ENCODE assay signal across 8 cellular contexts in the genomic region with DNA sequence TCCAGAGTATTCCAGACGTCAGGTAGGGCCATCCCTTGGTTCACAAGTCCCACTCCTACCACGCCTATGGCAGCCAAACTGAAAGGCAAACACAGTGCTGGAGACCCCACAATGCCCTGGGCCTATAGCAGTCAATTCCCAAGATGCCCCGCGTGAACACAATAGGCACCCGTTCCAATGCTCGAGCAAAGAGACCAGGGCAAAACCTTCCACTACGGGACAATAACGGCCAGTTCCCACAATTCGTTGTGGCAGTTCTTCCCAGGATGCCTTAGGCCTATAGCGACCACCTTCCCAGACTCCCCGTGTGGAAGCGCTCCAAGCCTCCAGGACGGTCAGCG. TPM values are rescaled to one million over a fixed set of nuclear protein-coding genes. Genes with fewer than 3 reads are reported as not detected.
DNase-seq lines count a peak whose midpoint lies in the region; ATAC-seq and TF ChIP-seq lines count a peak whose summit lies in the region.

No MANE protein-coding gene starts in this region.

- no peaks in the 10 kb centered on the region for H3K9me2 ChIP-seq in OCI-LY7 (ENCODE audit: insufficient read depth, low read length)

- H3K9me3 ChIP-seq in OCI-LY7 (ENCODE audit: low read length) (no peaks in the 10 kb centered on the region), adrenal gland (replicated peaks in 1 of 3) (no peaks in the 10 kb centered on the region), spleen (no peaks in the 10 kb centered on the region)

- DNase-seq in OCI-LY7 (ENCODE audit: low spot score), result peak; percentile 80
- peak in 3 of 7 donors; percentile 29 to 64 (median 33) for DNase-seq in adrenal gland
- no peak for DNase-seq in spleen

- TF ChIP-seq POLR2A in adrenal gland (IDR thresholded peaks at IDR 0.05) (no peak), spleen (IDR thresholded peaks at IDR 0.05) (no peak)

- peak overlapping the region; percentile 89 for H3K4me2 ChIP-seq in OCI-LY7 (ENCODE audit: low read length)

- TF ChIP-seq CTCF in C4-2B (conservative IDR thresholded peaks at IDR 0.05), result no peak
- no peak for TF ChIP-seq CTCF in OCI-LY7 (conservative IDR thresholded peaks at IDR 0.05; ENCODE audit: low read length)
- no peak for TF ChIP-seq CTCF in adrenal gland (IDR thresholded peaks at IDR 0.05)
- no peak for TF ChIP-seq CTCF in spleen (IDR thresholded peaks at IDR 0.05 in 8 of 11, conservative IDR thresholded peaks at IDR 0.05 in 3 of 11)

- H3K79me2 ChIP-seq in OCI-LY7 (ENCODE audit: insufficient read depth, low read depth, low read length), result peaks cover 42% of the 10 kb centered on the region

- H3K27ac ChIP-seq in C4-2B (peak overlapping the region; percentile 97), OCI-LY7 (ENCODE audit: low read depth, low read length, poor library complexity, severe bottlenecking) (peak overlapping the region; percentile 79), adrenal gland (peak overlapping the region; percentile 73 to 96 (median 94)), spleen (peak overlapping the region; percentile 80 to 96 (median 94))

- H4K20me1 ChIP-seq in OCI-LY7 (ENCODE audit: insufficient read depth, low read length), result no peaks in the 10 kb centered on the region

- BruUV-seq in OCI-LY7 (replicated peaks; lab: Mats Ljungman, UMichigan), result TSS peak; percentile 80

- H3K36me3 ChIP-seq in OCI-LY7 (ENCODE audit: insufficient read depth, low read length), result peaks cover 9% of the 10 kb centered on the region
- H3K36me3 ChIP-seq in adrenal gland (replicated peaks in 1 of 2), result peaks cover 0 to 1% of the 10 kb centered on the region in 2 donors
- H3K36me3 ChIP-seq in spleen, result peaks cover 0 to 7% (median 2%) of the 10 kb centered on the region in 6 donors

- intact Hi-C loops in OCI-LY7 (cut with micrococcal nuclease; ENCODE audit: unreplicated experiment) (no loop called here), adrenal gland (cut with DNase I) (no loop called here), spleen (cut with DNase I; ENCODE audit: low total_unique reads) (no loop called here)

- H2AFZ ChIP-seq in OCI-LY7 (ENCODE audit: low read length), result peak overlapping the region; percentile 12

- H3K27me3 ChIP-seq in adrenal gland, result no peaks in the 10 kb centered on the region
- H3K27me3 ChIP-seq in spleen (replicated peaks in 1 of 7), result no peaks in the 10 kb centered on the region

- H3K4me1 ChIP-seq in OCI-LY7 (ENCODE audit: insufficient read depth, low read length, poor library complexity, severe bottlenecking) (peaks cover 19% of the 10 kb centered on the region), adrenal gland (replicated peaks in 1 of 2) (peaks cover 9 to 36% of the 10 kb centered on the region in 2 donors), spleen (peaks cover 4 to 52% (median 18%) of the 10 kb centered on the region in 6 donors)

- CTCF ChIA-PET in OCI-LY7 (lab: Charles Lee; ENCODE audit: unreplicated experiment), result no interaction called here

- peak overlapping the region; percentile 72 for H3K4me3 ChIP-seq in OCI-LY7 (ENCODE audit: low read depth, low read length, poor library complexity, severe bottlenecking)
- H3K4me3 ChIP-seq in adrenal gland, result peak overlapping the region; percentile 37 to 91 (median 80)
- H3K4me3 ChIP-seq in iPS-11a (ENCODE audit: low read depth, low read length), result peak overlapping the region; percentile 77
- peak overlapping the region; percentile 56 to 93 (median 78) for H3K4me3 ChIP-seq in spleen

- 0 to 1% (median 0%) methylated on average over 7 to 14 of the region's 14 CpGs for WGBS in adrenal gland, 4 donors
- 0 to 2% (median 0%) methylated on average over 14 of the region's 14 CpGs for WGBS in spleen, 5 donors

- ATAC-seq in GM19324 (IDR thresholded peaks at IDR 0.05; ENCODE audit: low FRiP score, unreplicated experiment), result peak; percentile 10
- ATAC-seq in HG03442 (IDR thresholded peaks at IDR 0.05; ENCODE audit: unreplicated experiment), result peak; percentile 26
- no peak for ATAC-seq in HG03457 (IDR thresholded peaks at IDR 0.05; ENCODE audit: unreplicated experiment)

- POLR2A ChIA-PET in OCI-LY7 (lab: Charles Lee), result interaction anchor here (0.7 kb wide), 1 partner anchor 22 kb away, joined by 9 read pairs; a partner anchor contains a TSS

RNA-seq across cellular contexts. Expression of a gene that starts 0.5 kb away (rescaled TPM):
- total RNA-seq in OCI-LY7 (2014; rRNA removed; shearing (Covaris generic)), result 91.1 and 98.1 TPM in 2 replicates
- total RNA-seq in OCI-LY7 (2022), result 28.5 and 31.0 TPM in 2 replicates
- 10 to 100 TPM; 34.9 to 71.2 (median 54.9) TPM for total RNA-seq in adrenal gland
- polyA plus RNA-seq in adrenal gland, result 100 to 1,000 TPM in 2 of 3 donors, 10 to 100 TPM in 1; 10.3 to 214 (median 148) TPM
- 10 to 100 TPM; 19.9 to 29.4 (median 26.2) TPM for total RNA-seq in spleen
- 10 to 100 TPM; 36.0 to 54.7 (median 51.9) TPM for polyA plus RNA-seq in spleen

RNA-seq across cellular contexts. Expression of a gene that starts 7.0 kb away (rescaled TPM):
- total RNA-seq in OCI-LY7 (2014; rRNA removed; shearing (Covaris generic)), result 0.36 and 0.73 TPM in 2 replicates
- 0.61 and 0.85 TPM in 2 replicates for total RNA-seq in OCI-LY7 (2022)
- total RNA-seq in adrenal gland, result under 1 TPM in 5 of 8 donors, not detected in 3; 0.15 to 0.43 (median 0.18) TPM
- polyA plus RNA-seq in adrenal gland, result 1 to 10 TPM in 2 of 3 donors, under 1 TPM in 1; 0.53 to 4.7 (median 1.2) TPM
- under 1 TPM; 0.32 to 0.94 (median 0.40) TPM for total RNA-seq in spleen
- under 1 TPM; 0.26 to 0.54 (median 0.52) TPM for polyA plus RNA-seq in spleen

RNA-seq across cellular contexts. Expression of a gene that starts 20.8 kb away (rescaled TPM):
- total RNA-seq in OCI-LY7 (2014; rRNA removed; shearing (Covaris generic)), result 0.05 TPM in 1 of 2 replicates, not detected in the other
- not detected in 2 replicates for total RNA-seq in OCI-LY7 (2022)
- total RNA-seq in adrenal gland, result 10 to 100 TPM; 16.6 to 53.9 (median 40.8) TPM
- polyA plus RNA-seq in adrenal gland, result 10 to 100 TPM; 21.7 to 92.7 (median 41.4) TPM
- 1 to 10 TPM; 1.8 to 3.5 (median 2.0) TPM for total RNA-seq in spleen
- 1 to 10 TPM in 2 of 3 donors, under 1 TPM in 1; 0.89 to 4.7 (median 2.2) TPM for polyA plus RNA-seq in spleen

RNA-seq across cellular contexts. Expression of a gene that starts 22.5 kb away (rescaled TPM):
- 11.6 and 20.2 TPM in 2 replicates for total RNA-seq in OCI-LY7 (2014; rRNA removed; shearing (Covaris generic))
- total RNA-seq in OCI-LY7 (2022) (14.5 and 17.8 TPM in 2 replicates), adrenal gland (100 to 1,000 TPM in 1 of 8 donors, 10 to 100 TPM in 7; 15.7 to 114 (median 26.3) TPM), spleen (10 to 100 TPM in 5 of 7 donors, 1 to 10 TPM in 2; 8.1 to 12.9 (median 11.5) TPM)
- polyA plus RNA-seq in adrenal gland (10 to 100 TPM in 2 of 3 donors, 1 to 10 TPM in 1; 9.8 to 13.7 (median 10.8) TPM), spleen (10 to 100 TPM in 1 of 3 donors, 1 to 10 TPM in 2; 6.9 to 14.7 (median 9.8) TPM)

RNA-seq across cellular contexts. Expression of a gene that starts 23.0 kb away (rescaled TPM):
- 6.4 and 23.0 TPM in 2 replicates for total RNA-seq in OCI-LY7 (2014; rRNA removed; shearing (Covaris generic))
- total RNA-seq in OCI-LY7 (2022), result 15.1 and 15.3 TPM in 2 replicates
- total RNA-seq in adrenal gland, result 10 to 100 TPM; 18.9 to 57.9 (median 26.7) TPM
- polyA plus RNA-seq in adrenal gland, result 10 to 100 TPM in 1 of 3 donors, 1 to 10 TPM in 2; 7.0 to 12.8 (median 7.4) TPM
- total RNA-seq in spleen, result 10 to 100 TPM; 16.5 to 25.9 (median 20.9) TPM
- 1 to 10 TPM; 3.1 to 3.9 (median 3.8) TPM for polyA plus RNA-seq in spleen
